Comparison of ENCODE assay signal across 8 cellular contexts in genomic region chr9:4740623-4741364, GRCh38. TPM values are rescaled to one million over a fixed set of nuclear protein-coding genes. Genes with fewer than 3 reads are reported as not detected.
DNase-seq lines count a peak whose midpoint lies in the region; ATAC-seq and TF ChIP-seq lines count a peak whose summit lies in the region.

TSS of gene AK3 (minus strand) at chr9:4741202. CDS start at chr9:4741087, 115 bp downstream.

- peaks cover 31% of the 10 kb centered on the region for H3K4me1 ChIP-seq in body of pancreas

- no peaks in the 10 kb centered on the region for H3K27me3 ChIP-seq in body of pancreas

- H3K27ac ChIP-seq in body of pancreas, result peak within 1 kb of the TSS; percentile 86 to 97 (median 92)

- ATAC-seq in HG02885 (IDR thresholded peaks at IDR 0.05; ENCODE audit: poor library complexity, unreplicated experiment) (peak; percentile 92), body of pancreas (peak; percentile 89)

- WGBS in body of pancreas, 2 donors, result 0 to 1% methylated on average over 1 to 26 of the region's 84 CpGs

- DNase-seq in NCI-H2029 (lab: John Stamatoyannopoulos, UW), result peak; percentile 19
- no peak for DNase-seq in NCI-H2029 treated with DMSO at 0.1 percent for 48 hours (lab: John Stamatoyannopoulos, UW)
- peak; percentile 88 to 90 for DNase-seq in NCI-H1930 (lab: John Stamatoyannopoulos, UW)
- peak; percentile 89 for DNase-seq in UCSD-AML1 (lab: John Stamatoyannopoulos, UW; ENCODE audit: unreplicated experiment)
- peak; percentile 87 to 92 (median 90) for DNase-seq in body of pancreas
- DNase-seq in skeletal muscle cell (ENCODE audit: low read depth), result peak; percentile 49

- H3K4me3 ChIP-seq in body of pancreas (peak within 1 kb of the TSS; percentile 60 to 61), iPS-11a (ENCODE audit: low read depth, low read length) (peak within 1 kb of the TSS; percentile 72), skeletal muscle cell (ENCODE audit: low read depth, low read length) (peak within 1 kb of the TSS; percentile 86)

- TF ChIP-seq CTCF in body of pancreas (IDR thresholded peaks at IDR 0.05), result peak in 4 of 7 experiments; percentile 12 to 58 (median 44)

- intact Hi-C loops in body of pancreas (cut with DNase I), result no loop called here

- peak; percentile 84 to 91 (median 90) for TF ChIP-seq POLR2A in body of pancreas (IDR thresholded peaks at IDR 0.05)

- no peaks in the 10 kb centered on the region for H3K9me3 ChIP-seq in body of pancreas

- H3K36me3 ChIP-seq in body of pancreas (replicated peaks in 1 of 2; ENCODE audit: insufficient read depth in 1 of 2, low read depth in 2 of 2), result no peaks in the 10 kb centered on the region

RNA-seq across cellular contexts. Expression of gene AK3, which starts in this region (rescaled TPM):
- total RNA-seq in body of pancreas, result 10 to 100 TPM; 46.4 to 47.5 TPM
